Comparison of ENCODE assay signal across 8 cellular contexts in the genomic region with DNA sequence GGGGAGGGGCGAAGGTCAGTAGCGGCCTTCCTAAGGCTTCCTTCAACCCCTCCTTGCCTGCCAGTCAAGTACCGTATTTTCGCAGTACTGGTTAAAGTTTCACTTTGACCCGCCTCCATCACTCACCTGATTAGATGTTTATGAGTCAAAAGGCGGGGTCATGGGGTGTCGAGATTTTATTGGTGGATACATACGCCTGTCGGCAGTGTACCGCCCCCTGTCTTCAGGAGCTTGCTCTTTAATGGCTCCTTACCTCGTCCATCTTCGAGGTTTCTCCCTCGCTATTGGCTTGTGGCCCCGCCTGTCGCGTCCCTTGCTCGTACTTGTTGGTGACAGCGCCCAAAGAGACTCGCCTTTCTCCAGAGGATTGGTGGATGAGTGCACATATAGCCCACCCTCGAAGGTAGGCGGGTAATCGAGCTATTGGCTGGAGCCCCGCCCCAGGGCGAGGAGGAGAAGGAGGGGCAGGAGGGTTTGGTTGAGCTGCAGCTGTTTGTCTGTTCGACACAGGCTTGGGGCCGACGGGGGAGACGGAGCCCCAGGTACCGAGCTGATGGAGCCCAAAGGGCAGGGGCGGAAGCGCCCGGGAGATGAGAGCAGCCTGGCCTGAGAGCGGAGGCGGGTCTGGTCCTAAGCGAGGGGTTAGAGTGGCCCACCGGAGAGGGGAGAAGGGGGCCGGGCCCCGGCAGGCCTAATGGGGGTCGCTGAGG. TPM values are rescaled to one million over a fixed set of nuclear protein-coding genes. Genes with fewer than 3 reads are reported as not detected.
DNase-seq lines count a peak whose midpoint lies in the region; ATAC-seq and TF ChIP-seq lines count a peak whose summit lies in the region.

A gene with protein sequence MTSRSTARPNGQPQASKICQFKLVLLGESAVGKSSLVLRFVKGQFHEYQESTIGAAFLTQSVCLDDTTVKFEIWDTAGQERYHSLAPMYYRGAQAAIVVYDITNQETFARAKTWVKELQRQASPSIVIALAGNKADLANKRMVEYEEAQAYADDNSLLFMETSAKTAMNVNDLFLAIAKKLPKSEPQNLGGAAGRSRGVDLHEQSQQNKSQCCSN (plus strand): TSS at position 481 of the 710 bp plus-strand sequence. CDS start 12,883 bp downstream, outside the sequence.

- TF ChIP-seq CTCF in KMS-11 (conservative IDR thresholded peaks at IDR 0.05; ENCODE audit: low read depth, low read length), result peak; percentile 88
- no peak for TF ChIP-seq CTCF in Panc1 (IDR thresholded peaks at IDR 0.05)

- H3K4me3 ChIP-seq in KMS-11 (IDR thresholded peaks at IDR 0.05; ENCODE audit: insufficient read depth, low read depth, low read length) (peak within 1 kb of the TSS; percentile 79), Panc1 (ENCODE audit: low read depth in 2 of 2, low read length in 2 of 2) (peak within 1 kb of the TSS; percentile 90 to 98), mucosa of stomach (ENCODE audit: low read length) (peak within 1 kb of the TSS; percentile 79)

- H3K36me3 ChIP-seq in KMS-11 (ENCODE audit: insufficient read depth), result no peaks in the 10 kb centered on the region
- peaks cover 5% of the 10 kb centered on the region; the same call in 1 of the 2 replicates for H3K36me3 ChIP-seq in Panc1 (ENCODE audit: control insufficient read depth, insufficient read depth, low read length)
- H3K36me3 ChIP-seq in mucosa of stomach (ENCODE audit: control insufficient read depth, insufficient read depth, low read length), result no peaks in the 10 kb centered on the region

- H3K4me1 ChIP-seq in KMS-11 (ENCODE audit: low read depth, poor library complexity, severe bottlenecking) (peaks cover 20% of the 10 kb centered on the region), Panc1 (ENCODE audit: control insufficient read depth, insufficient read depth, low read length) (peaks cover 18% of the 10 kb centered on the region), mucosa of stomach (ENCODE audit: control insufficient read depth, insufficient read depth, low read length) (peaks cover 13% of the 10 kb centered on the region)

- CTCF ChIA-PET in Panc1 (lab: Charles Lee), result interaction anchor here (0.7 to 1.2 kb wide), 3 partner anchors 22 to 112 kb away, joined by 3 to 5 read pairs (median 3); no protein-coding TSS in a partner anchor

- peak within 1 kb of the TSS; percentile 70 for H3K4me2 ChIP-seq in KMS-11

- ATAC-seq in GM21786 (IDR thresholded peaks at IDR 0.05; ENCODE audit: unreplicated experiment) (peak; percentile 91), Panc1 (peak; percentile 98), esophagus mucosa (peak; percentile 94)
- peak; percentile 93 to 96 for ATAC-seq in activated T-cell treated with anti-CD3 and anti-CD28 coated beads, Interleukin-2, amount 50 U/mL, for 4 hours

- H4K20me1 ChIP-seq in KMS-11 (ENCODE audit: insufficient read depth), result no peaks in the 10 kb centered on the region

- POLR2A ChIA-PET in Panc1 (lab: Charles Lee), result interaction anchor here (0.5 to 2.1 kb wide), 9 partner anchors 11 to 1311 kb away, joined by 3 to 9 read pairs (median 4); partner anchors contain the start of genes ORMDL2 and SARNP

- H3K27ac ChIP-seq in KMS-11, result peak within 1 kb of the TSS; percentile 35
- H3K27ac ChIP-seq in Panc1 (ENCODE audit: low read length), result peak within 1 kb of the TSS; percentile 95

- no peaks in the 10 kb centered on the region for H3K27me3 ChIP-seq in KMS-11 (ENCODE audit: insufficient read depth, low read depth)
- no peaks in the 10 kb centered on the region for H3K27me3 ChIP-seq in Panc1 (ENCODE audit: control insufficient read depth, insufficient read depth, low read length)
- H3K27me3 ChIP-seq in mucosa of stomach (ENCODE audit: control insufficient read depth, insufficient read depth, low read length), result no peaks in the 10 kb centered on the region

- in situ Hi-C loops in Panc1 (cut with HindIII; ENCODE audit: low pct_unique_long_range_greater_than_20kb, low sequenced_read_pairs), result no loop called here

- peaks cover 37% of the 10 kb centered on the region for H3K79me2 ChIP-seq in KMS-11 (ENCODE audit: insufficient read depth, low read depth)

- no peaks in the 10 kb centered on the region for H3K27me3 Mint-ChIP-seq in activated T-cell treated with anti-CD3 and anti-CD28 coated beads, Interleukin-2, amount 50 U/mL, for 4 hours (ENCODE audit: low read depth)

- intact Hi-C loops in Panc1 (cut with micrococcal nuclease; ENCODE audit: unreplicated experiment), result no loop called here

- peaks cover 5% of the 10 kb centered on the region for H3K36me3 Mint-ChIP-seq in activated T-cell treated with anti-CD3 and anti-CD28 coated beads, Interleukin-2, amount 50 U/mL, for 4 hours (ENCODE audit: insufficient read depth)

- no peak within 1 kb of the TSS for H3K4me3 Mint-ChIP-seq in activated T-cell treated with anti-CD3 and anti-CD28 coated beads, Interleukin-2, amount 50 U/mL, for 4 hours

- H3K9me3 ChIP-seq in Panc1 (ENCODE audit: control insufficient read depth, insufficient read depth, low read depth, low read length) (no peaks in the 10 kb centered on the region), mucosa of stomach (ENCODE audit: control insufficient read depth, low read length) (no peaks in the 10 kb centered on the region)

- H3K9ac ChIP-seq in KMS-11 (peak within 1 kb of the TSS; percentile 52), mucosa of stomach (ENCODE audit: low read length) (peak within 1 kb of the TSS; percentile 98)

- H2AFZ ChIP-seq in KMS-11 (ENCODE audit: low read depth), result peak within 1 kb of the TSS; percentile 75

- DNase-seq in DMS79 treated with DMSO at 0.1 percent for 48 hours (lab: John Stamatoyannopoulos, UW), result peak; percentile 96
- peak; percentile 100 for DNase-seq in Panc1 (ENCODE audit: low read depth, low spot score)
- DNase-seq in activated T-cell treated with anti-CD3 and anti-CD28 coated beads, Interleukin-2, amount 50 U/mL, for 4 hours, result peak; percentile 95
- DNase-seq in stimulated activated CD8-positive, alpha-beta memory T cell treated with anti-CD3 and anti-CD28 coated beads, Interleukin-7, amount 100 ng/mL, for 1 hour (ENCODE audit: low read depth in 2 of 2), result peak; percentile 91 to 92

- peaks cover 17% of the 10 kb centered on the region for H3K4me1 Mint-ChIP-seq in activated T-cell treated with anti-CD3 and anti-CD28 coated beads, Interleukin-2, amount 50 U/mL, for 4 hours (ENCODE audit: low read depth)

- H3K9me3 Mint-ChIP-seq in activated T-cell treated with anti-CD3 and anti-CD28 coated beads, Interleukin-2, amount 50 U/mL, for 4 hours, result no peaks in the 10 kb centered on the region

- BruUV-seq in Panc1 (replicated peaks; lab: Mats Ljungman, UMichigan), result no TSS peak

RNA-seq across cellular contexts. Expression of the gene that starts here (rescaled TPM):
- total RNA-seq in Panc1 (2021; ENCODE audit: unreplicated experiment) (102 TPM), esophagus mucosa (111 TPM)
- 92.2 TPM for polyA plus RNA-seq in Panc1 (2012; ENCODE audit: insufficient read length)
- total RNA-seq in activated T-cell treated with anti-CD3 and anti-CD28 coated beads, Interleukin-2, amount 50 U/mL, for 4 hours, result 10 to 100 TPM; 18.5 to 27.5 (median 22.6) TPM

Comparison
In these comparisons a context has a peak if more than half of its experiments do, and no peak if none do; other contexts are left out.
1. Peak in every context shown above with its lines: DNase-seq, ATAC-seq, H3K4me3 ChIP-seq and H3K27ac ChIP-seq.